Comparison of ENCODE assay signal across 7 cellular contexts in the genomic region with DNA sequence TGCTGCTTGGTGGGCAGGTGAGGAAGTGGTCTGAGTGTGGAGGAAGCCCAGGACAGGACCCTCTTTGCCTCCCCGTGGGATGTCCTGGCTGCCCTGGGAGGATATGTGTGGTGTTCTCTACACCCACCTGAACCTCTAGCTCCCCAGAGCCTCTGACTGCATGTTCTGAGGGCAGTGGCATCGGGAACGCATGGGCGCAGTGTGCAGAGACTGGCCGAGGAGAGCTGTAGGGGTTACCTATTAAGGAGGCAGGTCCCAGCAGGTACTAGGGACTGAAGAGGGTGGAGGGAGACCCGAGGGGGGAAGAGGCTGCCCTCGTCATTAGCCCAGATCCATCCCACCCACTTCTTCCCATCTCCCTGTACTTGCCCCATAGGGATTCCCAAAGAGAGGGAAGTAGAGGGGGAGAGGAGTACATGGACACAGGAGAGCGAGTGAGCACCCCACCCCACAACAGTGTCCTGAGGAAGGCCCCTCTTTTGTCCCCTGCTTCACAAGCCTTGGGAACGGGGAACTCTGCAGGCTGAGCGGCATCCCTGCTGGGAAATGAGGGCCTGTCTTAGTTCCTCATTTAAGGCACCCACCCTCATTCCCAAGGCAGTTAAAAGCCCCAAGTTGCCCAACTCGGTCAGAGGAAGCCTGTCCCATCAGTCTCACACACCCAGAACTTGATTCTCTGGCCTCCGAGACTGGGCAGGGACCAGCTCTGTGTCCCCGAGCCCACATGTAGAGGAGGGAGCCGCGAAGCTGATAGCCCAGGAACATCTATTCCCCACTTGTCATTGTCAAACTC.
DNase-seq lines count a peak whose midpoint lies in the region; ATAC-seq, FAIRE-seq and TF ChIP-seq lines count a peak whose summit lies in the region.
"Not testable (repeated sequence)": the region's sequence is repeated elsewhere in the genome, so short reads cannot be mapped to it uniquely, and the experiment has no call there.

No MANE protein-coding gene starts in this region.

- peak overlapping the region in 1 of 2 experiments; percentile 58; a peak in 1 of 4 replicates for H3K9ac ChIP-seq in K562 (ENCODE audit: insufficient read depth in 1 of 2, low read depth in 2 of 2, low read length in 2 of 2)

- CTCF ChIA-PET in K562 (lab: Yijun Ruan, JAX; ENCODE audit: low intra/inter-chr PET ratio), result not testable (repeated sequence)

- H3K9me1 ChIP-seq in K562 (ENCODE audit: control insufficient read depth, insufficient read depth, low read length), result not testable (repeated sequence)

- not testable (repeated sequence) for H3K27me3 ChIP-seq in K562 (ENCODE audit: control insufficient read depth in 2 of 2, insufficient read depth in 2 of 2, low read length in 2 of 2); right lobe of liver; upper lobe of left lung

- not testable (repeated sequence) for H3K4me3 ChIP-seq in NB4 (ENCODE audit: low read depth, low read length); K562; right lobe of liver; mucosa of descending colon; upper lobe of left lung

- not testable (repeated sequence) for H3K4me2 ChIP-seq in K562 (ENCODE audit: insufficient read depth, low read length)

- not testable (repeated sequence) for H3K4me1 Mint-ChIP-seq in osteocyte (ENCODE audit: unreplicated experiment)

- H3K27me3 Mint-ChIP-seq in osteocyte (ENCODE audit: unreplicated experiment), result not testable (repeated sequence)

- H3K4me1 ChIP-seq in K562 (replicated peaks in 1 of 2; ENCODE audit: control insufficient read depth in 2 of 2, insufficient read depth in 2 of 2, low read length in 2 of 2); right lobe of liver; mucosa of descending colon (ENCODE audit: low read depth); upper lobe of left lung: not testable (repeated sequence)

- DNase-seq in NB4 (ENCODE audit: low read depth), result peak; percentile 27
- DNase-seq in K562 (ENCODE audit: extremely low read depth in 1 of 4, low spot score in 3 of 4); left ventricle myocardium superior; right lobe of liver; mucosa of descending colon; upper lobe of left lung: not testable (repeated sequence)
- peak; percentile 57 for DNase-seq in osteocyte (ENCODE audit: extremely low spot score, unreplicated experiment)

- intact Hi-C loops in K562 (cut with micrococcal nuclease); left ventricle myocardium superior (cut with micrococcal nuclease); right lobe of liver (cut with DNase I); mucosa of descending colon (cut with DNase I, micrococcal nuclease): not testable (repeated sequence)

- not testable (repeated sequence) for TF ChIP-seq RAD21 in K562 (CRISPR knock-in tag; conservative IDR thresholded peaks at IDR 0.05 in 1 of 2, IDR thresholded peaks at IDR 0.05 in 1 of 2)

- H3K79me2 ChIP-seq in K562 (ENCODE audit: control insufficient read depth, insufficient read depth, low read length), result peaks cover 15% of the 10 kb centered on the region

- H4K20me1 ChIP-seq in K562 (replicated peaks; ENCODE audit: control insufficient read depth, insufficient read depth, low read length), result not testable (repeated sequence)

- BruUV-seq in K562 (replicated peaks; lab: Mats Ljungman, UMichigan), result not testable (repeated sequence)

- H3K4me3 Mint-ChIP-seq in osteocyte (ENCODE audit: unreplicated experiment), result not testable (repeated sequence)

- TF ChIP-seq CTCF in NB4 (IDR thresholded peaks at IDR 0.05; ENCODE audit: low read depth, low read length); K562 (IDR thresholded peaks at IDR 0.05 in 2 of 3, conservative IDR thresholded peaks at IDR 0.05 in 1 of 3; ENCODE audit: insufficient read depth in 2 of 3, low read depth in 1 of 3, low read length in 3 of 3); right lobe of liver (IDR thresholded peaks at IDR 0.05); mucosa of descending colon (IDR thresholded peaks at IDR 0.05); osteocyte (IDR thresholded peaks at IDR 0.05); upper lobe of left lung (IDR thresholded peaks at IDR 0.05): not testable (repeated sequence)

- WGBS in K562 (ENCODE audit: insufficient coverage, low coverage, missing lambda C conversion rate), result 66% methylated on average over 8 of the region's 15 CpGs
- 55% methylated on average over 4 of the region's 15 CpGs for WGBS in right lobe of liver (ENCODE audit: insufficient coverage, low coverage, low lambda C conversion rate, missing lambda C conversion rate)
- WGBS in upper lobe of left lung, 2 donors, result 85% methylated on average over 4 to 11 of the region's 15 CpGs

- H3K36me3 ChIP-seq in K562 (ENCODE audit: control insufficient read depth, insufficient read depth, low read length); right lobe of liver; mucosa of descending colon (ENCODE audit: low read depth); upper lobe of left lung: not testable (repeated sequence)

- H3K9me3 Mint-ChIP-seq in osteocyte (ENCODE audit: unreplicated experiment), result not testable (repeated sequence)

- H3K27ac ChIP-seq in K562 (ENCODE audit: extremely low read depth, low read depth, low read length); right lobe of liver; upper lobe of left lung: not testable (repeated sequence)

- H3K36me3 Mint-ChIP-seq in osteocyte (ENCODE audit: unreplicated experiment), result not testable (repeated sequence)

- H2AFZ ChIP-seq in K562 (ENCODE audit: low read depth, low read length), result not testable (repeated sequence)

- TF ChIP-seq POLR2A in NB4 (IDR thresholded peaks at IDR 0.05; ENCODE audit: extremely low read depth, insufficient read length); K562 (conservative IDR thresholded peaks at IDR 0.05); right lobe of liver (IDR thresholded peaks at IDR 0.05); upper lobe of left lung (IDR thresholded peaks at IDR 0.05): not testable (repeated sequence)

- POLR2A ChIA-PET in K562 (lab: Yijun Ruan, JAX), result not testable (repeated sequence)

- peak; percentile 46 for FAIRE-seq in K562 (lab: Jason Lieb, UNC)

- not testable (repeated sequence) for H3K9me3 ChIP-seq in K562 (replicated peaks; ENCODE audit: control insufficient read depth, insufficient read depth, low read depth, low read length); right lobe of liver; mucosa of descending colon; upper lobe of left lung

- TF ChIP-seq EP300 in K562 (IDR thresholded peaks at IDR 0.05; ENCODE audit: low read length); upper lobe of left lung (IDR thresholded peaks at IDR 0.05): not testable (repeated sequence)

- in situ Hi-C loops in K562 (cut with MboI), result not testable (repeated sequence)

- H3K27ac Mint-ChIP-seq in osteocyte (ENCODE audit: unreplicated experiment), result not testable (repeated sequence)

- ATAC-seq in K562, result not testable (repeated sequence)
- ATAC-seq in left ventricle myocardium superior (peak; percentile 60), right lobe of liver (peak; percentile 25 to 54 (median 36)), mucosa of descending colon (peak; percentile 39), upper lobe of left lung (ENCODE audit: low FRiP score in 2 of 2) (peak; percentile 24 to 46)
